ENCODE assay signal across 22 cellular contexts in the genomic region with DNA sequence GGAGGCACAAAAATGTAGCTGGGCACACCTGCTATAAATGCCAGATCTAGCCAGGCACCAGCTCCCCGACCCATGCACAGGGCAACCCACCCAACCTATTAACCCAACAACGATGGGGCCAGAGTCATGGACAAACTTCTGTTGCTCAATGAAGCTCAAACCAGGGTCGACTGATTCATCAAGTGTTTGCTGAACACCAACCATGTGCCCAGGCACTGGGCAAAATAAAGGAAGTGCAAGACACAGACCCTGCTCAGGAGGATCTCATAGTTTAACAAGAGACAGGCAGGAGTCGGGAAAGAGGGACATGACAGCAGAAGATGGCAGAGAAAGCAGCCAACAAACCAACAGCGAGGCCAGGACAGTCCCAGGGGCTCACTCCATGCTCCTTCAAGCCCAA. TPM values are rescaled to one million over a fixed set of nuclear protein-coding genes. Genes with fewer than 3 reads are reported as not detected.
DNase-seq lines count a peak whose midpoint lies in the region; ATAC-seq, FAIRE-seq and TF ChIP-seq lines count a peak whose summit lies in the region.
"Had no signal": no experiment of that assay in that cellular context is flagged by ENCODE, and none has a peak within 500 bp of the region (broad histone marks: within the 10 kb centered on the region; RNA-seq: fewer than 3 reads in every experiment).

No MANE protein-coding gene starts in this region.

- 34% methylated on average over 5 of the region's 5 CpGs for WGBS in GM12878 (ENCODE audit: insufficient coverage, insufficient replicate concordance, low lambda C conversion rate, missing lambda C conversion rate)

- TF ChIP-seq POLR2A in GM12878 (IDR thresholded peaks at IDR 0.05; ENCODE audit: low read depth, low read length), result no peak

- peaks cover 46% of the 10 kb centered on the region for H4K20me1 ChIP-seq in GM23338 (replicated peaks; ENCODE audit: insufficient read depth)
- H4K20me1 ChIP-seq in GM12878 (ENCODE audit: control insufficient read depth, insufficient read depth), result no peaks in the 10 kb centered on the region

- no peak for FAIRE-seq in GM12878 (lab: Jason Lieb, UNC)
- FAIRE-seq: D721Med, keratinocyte had no signal

- H3K4me1 ChIP-seq in GM23338 (ENCODE audit: insufficient read depth) (peaks cover 56% of the 10 kb centered on the region), GM12878 (ENCODE audit: control insufficient read depth, insufficient read depth, low read length) (peaks cover 10% of the 10 kb centered on the region)

- peaks cover 15% of the 10 kb centered on the region; the same call in 1 of the 2 replicates for H3F3A ChIP-seq in GM23338 (replicated peaks; ENCODE audit: low read depth)

- no peak for TF ChIP-seq RAD21 in GM12878 (IDR thresholded peaks at IDR 0.05; ENCODE audit: insufficient read depth, low read depth, low read length)

- RAD21 ChIA-PET in GM12878 (lab: Charles Lee; ENCODE audit: unreplicated experiment), result interaction anchor here (0.9 to 1.2 kb wide), 2 partner anchors 9 to 17 kb away, joined by 3 to 6 read pairs; no protein-coding TSS in a partner anchor

- peaks cover 27% of the 10 kb centered on the region for H3K36me3 Mint-ChIP-seq in GM23338 (ENCODE audit: low read depth)
- peaks cover 10% of the 10 kb centered on the region for H3K36me3 Mint-ChIP-seq in stimulated activated effector memory CD8-positive, alpha-beta T cell treated with anti-CD3 and anti-CD28 coated beads, Interleukin-12 subunit alpha, Interleukin-12 subunit beta, amount 100 ng/mL, for 72 hours
- H3K36me3 Mint-ChIP-seq: activated naive CD8-positive, alpha-beta T cell; stimulated activated memory B cell treated with anti-CD40 and anti-IgM and Interleukin-4, amounts not matched to agents 10 μg/mL and 1 μg/mL and 100 μg/mL, for 72 hours had no signal

- POLR2A ChIA-PET in GM12878 (lab: Charles Lee), result interaction anchor here (1.2 kb wide), 1 partner anchor 8 kb away, joined by 3 read pairs; no protein-coding TSS in a partner anchor

- ATAC-seq in GM23338, result no peak
- ATAC-seq in GM12878, result no peak
- no peak for ATAC-seq in stimulated activated effector memory CD8-positive, alpha-beta T cell treated with anti-CD3 and anti-CD28 coated beads, Interleukin-12 subunit alpha, Interleukin-12 subunit beta, amount 100 ng/mL, for 72 hours
- ATAC-seq in HG03460 (IDR thresholded peaks at IDR 0.05; ENCODE audit: unreplicated experiment), result no peak
- ATAC-seq: effector memory CD8-positive, alpha-beta T cell; Panc1; stimulated activated memory B cell treated with anti-CD40 and anti-IgM and Interleukin-4, amounts not matched to agents 10 μg/mL and 1 μg/mL and 100 μg/mL, for 72 hours had no signal

- in situ Hi-C loops in GM12878 (cut with MboI), result no loop called here

- SMC1A ChIA-PET in GM12878 (lab: Charles Lee; ENCODE audit: uncharacterized antibody, unreplicated experiment), result interaction anchor here (1.4 kb wide), 1 partner anchor 12 kb away, joined by 6 read pairs; no protein-coding TSS in a partner anchor

- 0 out of 2 replicates have a peak overlapping the region, but pooled peaks have one; percentile 12 for H3K4me3 ChIP-seq in GM23338
- H3K4me3 ChIP-seq in GM12878, result no peak overlapping the region
- H3K4me3 ChIP-seq: esophagus muscularis mucosa, gastroesophageal sphincter, SK-N-MC had no signal

- CTCF ChIA-PET in GM12878 (lab: Yijun Ruan, JAX), result interaction anchor here (0.6 to 2.3 kb wide), 3 partner anchors 20 to 426 kb away, joined by 3 to 6 read pairs (median 3); no protein-coding TSS in a partner anchor

- H3K4me2 ChIP-seq in GM23338 (peak overlapping the region; percentile 54), GM12878 (ENCODE audit: control insufficient read depth, insufficient read depth) (no peak overlapping the region)

- H3K27me3 ChIP-seq in GM23338 (ENCODE audit: insufficient read depth) (no peaks in the 10 kb centered on the region), GM12878 (replicated peaks in 1 of 2; ENCODE audit: control insufficient read depth in 2 of 2, insufficient read depth in 2 of 2, low read length in 1 of 2) (no peaks in the 10 kb centered on the region; a peak in 1 of 4 replicates)

- peaks cover 100% of the 10 kb centered on the region for H3K79me2 ChIP-seq in GM23338 (replicated peaks; ENCODE audit: insufficient read depth)
- H3K79me2 ChIP-seq in GM12878 (ENCODE audit: control insufficient read depth, insufficient read depth, low read length), result no peaks in the 10 kb centered on the region
- H3K79me2 ChIP-seq: parathyroid adenoma had no signal

- peaks cover 73% of the 10 kb centered on the region for H3K4me1 Mint-ChIP-seq in GM23338
- H3K4me1 Mint-ChIP-seq in stimulated activated effector memory CD8-positive, alpha-beta T cell treated with anti-CD3 and anti-CD28 coated beads, Interleukin-12 subunit alpha, Interleukin-12 subunit beta, amount 100 ng/mL, for 72 hours, result peaks cover 32% of the 10 kb centered on the region

- no peak for TF ChIP-seq EP300 in GM12878 (IDR thresholded peaks at IDR 0.05; ENCODE audit: borderline replicate concordance in 1 of 2, control insufficient read depth in 1 of 2, low read depth in 2 of 2, low read length in 2 of 2)

- no peak for DNase-seq in GM23338 (ENCODE audit: low spot score)
- DNase-seq in MV-4-11 (lab: John Stamatoyannopoulos, UW), result peak; percentile 76
- DNase-seq in GM12878 (ENCODE audit: low read depth, low spot score), result no peak
- no peak for DNase-seq in stimulated activated effector memory CD8-positive, alpha-beta T cell treated with anti-CD3 and anti-CD28 coated beads, Interleukin-12 subunit alpha, Interleukin-12 subunit beta, amount 100 ng/mL, for 72 hours (ENCODE audit: low spot score in 2 of 2)
- no peak for DNase-seq in DMS79 treated with DMSO at 0.1 percent for 48 hours (lab: John Stamatoyannopoulos, UW)
- no peak for DNase-seq in stimulated activated CD4-positive, alpha-beta T cell treated with anti-CD3 and anti-CD28 coated beads, Interleukin-15, amount 100 ng/mL, for 24 hours
- DNase-seq: effector memory CD8-positive, alpha-beta T cell; HFFc6; mammary epithelial cell; NCI-H1694; NCI-H69 had no signal

- no peaks in the 10 kb centered on the region for H3K9me3 ChIP-seq in GM12878 (replicated peaks; ENCODE audit: control insufficient read depth, insufficient read depth, low read length)
- H3K9me3 ChIP-seq: esophagus muscularis mucosa, gastroesophageal sphincter had no signal

- H3K9me2 ChIP-seq in GM23338 (ENCODE audit: insufficient read depth), result no peaks in the 10 kb centered on the region

- no peaks in the 10 kb centered on the region for H3K36me3 ChIP-seq in GM23338 (ENCODE audit: insufficient read depth)
- no peaks in the 10 kb centered on the region for H3K36me3 ChIP-seq in GM12878 (ENCODE audit: control insufficient read depth in 2 of 2, insufficient read depth in 2 of 2, low read length in 1 of 2)
- H3K36me3 ChIP-seq: esophagus muscularis mucosa, gastroesophageal sphincter had no signal

- H3K9me3 Mint-ChIP-seq in GM23338, result no peaks in the 10 kb centered on the region
- no peaks in the 10 kb centered on the region for H3K9me3 Mint-ChIP-seq in stimulated activated effector memory CD8-positive, alpha-beta T cell treated with anti-CD3 and anti-CD28 coated beads, Interleukin-12 subunit alpha, Interleukin-12 subunit beta, amount 100 ng/mL, for 72 hours
- H3K9me3 Mint-ChIP-seq: effector memory CD8-positive, alpha-beta T cell; stimulated activated memory B cell treated with anti-CD40 and anti-IgM and Interleukin-4, amounts not matched to agents 10 μg/mL and 1 μg/mL and 100 μg/mL, for 72 hours had no signal

- intact Hi-C loops in GM12878 (cut with micrococcal nuclease; ENCODE audit: unreplicated experiment), result no loop called here

- H3K27ac Mint-ChIP-seq in GM23338, result no peak overlapping the region
- H3K27ac Mint-ChIP-seq in stimulated activated effector memory CD8-positive, alpha-beta T cell treated with anti-CD3 and anti-CD28 coated beads, Interleukin-12 subunit alpha, Interleukin-12 subunit beta, amount 100 ng/mL, for 72 hours, result peak overlapping the region; percentile 11
- H3K27ac Mint-ChIP-seq: activated naive CD8-positive, alpha-beta T cell; effector memory CD8-positive, alpha-beta T cell; HFFc6; stimulated activated memory B cell treated with anti-CD40 and anti-IgM and Interleukin-4, amounts not matched to agents 10 μg/mL and 1 μg/mL and 100 μg/mL, for 72 hours had no signal

- TF ChIP-seq CTCF in GM23338 (conservative IDR thresholded peaks at IDR 0.05; ENCODE audit: low read depth in 2 of 2) (no peak), GM12878 (IDR thresholded peaks at IDR 0.05 in 2 of 3, conservative IDR thresholded peaks at IDR 0.05 in 1 of 3; ENCODE audit: control insufficient read depth in 2 of 3, extremely low read depth in 1 of 3, insufficient read depth in 1 of 3, low read depth in 3 of 3, low read length in 3 of 3) (no peak)

- H3K27ac ChIP-seq in GM23338 (ENCODE audit: low read depth), result peak overlapping the region; percentile 87; the same call in 1 of the 2 replicates
- H3K27ac ChIP-seq in GM12878 (ENCODE audit: control insufficient read depth, insufficient read depth), result no peak overlapping the region
- H3K27ac ChIP-seq: esophagus muscularis mucosa, gastroesophageal sphincter, SK-N-MC had no signal

- no TSS peak for BruUV-seq in GM12878 (replicated peaks; lab: Mats Ljungman, UMichigan)

- H2AFZ ChIP-seq in GM23338 (no peak overlapping the region), GM12878 (ENCODE audit: control insufficient read depth, low read depth, low read length) (no peak overlapping the region)

- H3K4me3 Mint-ChIP-seq in GM23338, result no peak overlapping the region
- H3K4me3 Mint-ChIP-seq in stimulated activated effector memory CD8-positive, alpha-beta T cell treated with anti-CD3 and anti-CD28 coated beads, Interleukin-12 subunit alpha, Interleukin-12 subunit beta, amount 100 ng/mL, for 72 hours, result no peak overlapping the region
- H3K4me3 Mint-ChIP-seq: activated naive CD8-positive, alpha-beta T cell; effector memory CD8-positive, alpha-beta T cell; HFFc6; stimulated activated memory B cell treated with anti-CD40 and anti-IgM and Interleukin-4, amounts not matched to agents 10 μg/mL and 1 μg/mL and 100 μg/mL, for 72 hours had no signal

- no peak overlapping the region for H3K9ac ChIP-seq in GM12878 (ENCODE audit: control insufficient read depth, insufficient read depth, low read length)
- H3K9ac ChIP-seq: parathyroid adenoma had no signal

- peaks cover 5% of the 10 kb centered on the region for H3K27me3 Mint-ChIP-seq in GM23338 (ENCODE audit: insufficient read depth, low read depth, poor library complexity)
- H3K27me3 Mint-ChIP-seq: activated naive CD8-positive, alpha-beta T cell; effector memory CD8-positive, alpha-beta T cell had no signal

RNA-seq across cellular contexts. Expression of gene KCNK5, which starts 18.8 kb away (rescaled TPM):
- 54.8 and 57.4 TPM in 2 replicates for total RNA-seq in GM23338 (2014; rRNA removed; shearing (Covaris generic))
- polyA plus RNA-seq in GM23338 (2016; fragmentation: Nextera tagmentation; extraction: Ambion mirVana), result 9.5 and 9.7 TPM in 2 replicates
- 10.8 and 12.5 TPM in 2 replicates for total RNA-seq in GM12878 (2013; cell fraction: nucleolus; rRNA removed)
- 3.4 and 4.0 TPM in 2 replicates for total RNA-seq in GM12878 (2014; rRNA removed)
- 1.8 and 2.3 TPM in 2 replicates for total RNA-seq in GM12878 (2014; rRNA removed; fragmentation: Illumina TruSeq; extraction: Trizol)
- total RNA-seq in GM12878 (2021), result 3.8 and 4.2 TPM in 2 replicates
- polyA plus RNA-seq in GM12878 (2011; ENCODE audit: low read depth), result 0.91 TPM
- 1.8 and 2.8 TPM in 2 replicates for polyA plus RNA-seq in GM12878 (2011; rRNA removed)
- 3.3 and 3.6 TPM in 2 replicates for polyA plus RNA-seq in GM12878 (2011; cell fraction: cytosol; rRNA removed)
- polyA plus RNA-seq in GM12878 (2011; cell fraction: nucleus; rRNA removed), result 5.7 and 6.3 TPM in 2 replicates
- polyA plus RNA-seq in GM12878 (2012), result 2.0 and 2.1 TPM in 2 replicates
- polyA plus RNA-seq in GM12878 (2014; fragmentation: Illumina TruSeq; extraction: Trizol), result 1.4 and 1.9 TPM in 2 replicates
- polyA plus RNA-seq in GM12878 (2014; fragmentation: Nextera tagmentation; extraction: Ambion mirVana), result under 1 TPM; 0.11 to 0.27 TPM
- 2.9 and 3.1 TPM in 2 replicates for polyA plus RNA-seq in GM12878 (2014; rRNA removed)
- 1 to 10 TPM; 1.4 to 1.6 TPM for polyA plus RNA-seq in GM12878 (2016; fragmentation: Nextera tagmentation; extraction: Ambion mirVana)
- polyA minus RNA-seq in GM12878 (2011; rRNA and poly(A)+ RNA removed), result 3.4 and 6.3 TPM in 2 replicates
- 2.5 and 2.8 TPM in 2 replicates for polyA minus RNA-seq in GM12878 (2011; cell fraction: cytosol; rRNA and poly(A)+ RNA removed)
- polyA minus RNA-seq in GM12878 (2011; cell fraction: nucleus; rRNA and poly(A)+ RNA removed), result 2.3 and 3.8 TPM in 2 replicates
- total RNA-seq: HFFc6, M059J had no signal
- polyA plus RNA-seq: keratinocyte had no signal
